In the genomic region with DNA sequence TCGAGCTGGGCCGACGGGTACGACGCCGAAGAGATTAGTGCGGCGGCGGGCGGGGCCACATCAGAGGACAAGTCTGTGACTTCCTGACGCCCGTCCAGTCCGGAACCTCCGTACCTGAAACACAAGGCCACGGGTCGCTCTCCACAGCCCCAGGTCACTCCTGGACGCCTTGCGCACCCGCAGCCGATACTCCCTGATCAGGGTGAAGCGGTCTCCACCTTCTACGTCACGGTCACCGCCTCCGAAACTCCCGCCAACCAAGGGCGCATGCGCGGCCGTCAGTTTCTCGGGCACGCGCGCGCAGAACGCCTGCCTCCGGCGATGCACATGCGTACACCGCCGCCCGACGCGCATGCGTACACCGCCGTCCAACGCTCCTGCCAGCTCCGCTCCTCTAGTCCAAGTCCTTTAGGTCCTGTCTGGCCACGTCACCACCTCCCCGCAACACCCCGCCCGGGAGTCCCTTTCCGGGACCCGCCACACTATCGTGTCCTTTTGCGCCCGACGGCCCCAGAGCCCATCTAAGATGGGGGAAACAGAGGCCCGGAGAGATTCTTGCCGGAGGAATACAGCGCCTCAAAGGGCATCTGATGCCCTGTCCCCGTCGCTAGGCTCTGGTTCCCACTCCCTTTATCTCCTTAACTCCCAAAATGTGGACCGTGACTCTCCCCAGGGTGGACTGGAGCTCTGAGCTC, we compare ENCODE assay signal across 8 cellular contexts. TPM values are rescaled to one million over a fixed set of nuclear protein-coding genes. Genes with fewer than 3 reads are reported as not detected.
DNase-seq lines count a peak whose midpoint lies in the region; ATAC-seq, FAIRE-seq and TF ChIP-seq lines count a peak whose summit lies in the region.

Gene DSN1, minus strand, starts transcription at position 216 of the 695 bp plus-strand sequence. CDS start 2,305 bp downstream, outside the sequence.

- peaks cover 0 to 23% of the 10 kb centered on the region in 2 donors for H3K4me1 ChIP-seq in right atrium auricular region
- peaks cover 5% of the 10 kb centered on the region for H3K4me1 ChIP-seq in psoas muscle

- WGBS in psoas muscle, 3 donors, result 0 to 1% (median 0%) methylated on average over 57 to 65 of the region's 65 CpGs

- FAIRE-seq in urothelium cell line (lab: Jason Lieb, UNC), result peak; percentile 89

- peak; percentile 82 for ATAC-seq in GM18502 (IDR thresholded peaks at IDR 0.05; ENCODE audit: poor library complexity, unreplicated experiment)
- ATAC-seq in HG02943 (IDR thresholded peaks at IDR 0.05; ENCODE audit: low read depth, unreplicated experiment), result peak; percentile 78
- peak; percentile 97 to 98 (median 98) for ATAC-seq in psoas muscle

- H3K27me3 ChIP-seq in right atrium auricular region (no peaks in the 10 kb centered on the region), psoas muscle (ENCODE audit: insufficient read depth in 3 of 3, low read length in 2 of 3) (no peaks in the 10 kb centered on the region)

- DNase-seq in NCI-H187 treated with DMSO at 0.1 percent for 48 hours (lab: John Stamatoyannopoulos, UW), result peak; percentile 75
- DNase-seq in T-helper 2 cell, result peak; percentile 95 to 99 (median 97)
- peak; percentile 99 for DNase-seq in right atrium auricular region (ENCODE audit: low spot score)
- DNase-seq in psoas muscle, result peak; percentile 95 to 98
- DNase-seq in urothelium cell line (ENCODE audit: low spot score), result peak; percentile 99

- no peaks in the 10 kb centered on the region for H3K36me3 ChIP-seq in right atrium auricular region
- H3K36me3 ChIP-seq in psoas muscle (ENCODE audit: insufficient read depth in 1 of 2, low read depth in 1 of 2), result peaks cover 0 to 13% of the 10 kb centered on the region in 2 donors

- TF ChIP-seq CTCF in right atrium auricular region (IDR thresholded peaks at IDR 0.05), result no peak
- TF ChIP-seq CTCF in psoas muscle (IDR thresholded peaks at IDR 0.05), result no peak

- no peaks in the 10 kb centered on the region for H3K9me3 ChIP-seq in right atrium auricular region
- no peaks in the 10 kb centered on the region for H3K9me3 ChIP-seq in psoas muscle

- intact Hi-C loops in psoas muscle (cut with DNase I), result no loop called here

- H3K4me3 ChIP-seq in right atrium auricular region (peak within 1 kb of the TSS; percentile 62 to 73), psoas muscle (peak within 1 kb of the TSS; percentile 80)

- H3K27ac ChIP-seq in angular gyrus (ENCODE audit: low read depth, low read length) (peak within 1 kb of the TSS; percentile 91), right atrium auricular region (peak within 1 kb of the TSS; percentile 95 to 99), psoas muscle (peak within 1 kb of the TSS; percentile 90)

RNA-seq across cellular contexts. Expression of gene DSN1, which starts in this region (rescaled TPM):
- 1 to 10 TPM; 3.1 to 6.3 TPM for total RNA-seq in right atrium auricular region
- 1 to 10 TPM; 1.7 to 3.0 (median 2.2) TPM for total RNA-seq in psoas muscle
- polyA plus RNA-seq in psoas muscle, result 1 to 10 TPM; 3.3 to 8.3 (median 4.3) TPM

Comparison
In these comparisons a context has a peak if more than half of its experiments do, and no peak if none do; other contexts are left out.
1. Peak in every context shown above with its lines: DNase-seq, ATAC-seq, H3K4me3 ChIP-seq and H3K27ac ChIP-seq.